1 cellular context compared by ENCODE assay signal in the genomic region with DNA sequence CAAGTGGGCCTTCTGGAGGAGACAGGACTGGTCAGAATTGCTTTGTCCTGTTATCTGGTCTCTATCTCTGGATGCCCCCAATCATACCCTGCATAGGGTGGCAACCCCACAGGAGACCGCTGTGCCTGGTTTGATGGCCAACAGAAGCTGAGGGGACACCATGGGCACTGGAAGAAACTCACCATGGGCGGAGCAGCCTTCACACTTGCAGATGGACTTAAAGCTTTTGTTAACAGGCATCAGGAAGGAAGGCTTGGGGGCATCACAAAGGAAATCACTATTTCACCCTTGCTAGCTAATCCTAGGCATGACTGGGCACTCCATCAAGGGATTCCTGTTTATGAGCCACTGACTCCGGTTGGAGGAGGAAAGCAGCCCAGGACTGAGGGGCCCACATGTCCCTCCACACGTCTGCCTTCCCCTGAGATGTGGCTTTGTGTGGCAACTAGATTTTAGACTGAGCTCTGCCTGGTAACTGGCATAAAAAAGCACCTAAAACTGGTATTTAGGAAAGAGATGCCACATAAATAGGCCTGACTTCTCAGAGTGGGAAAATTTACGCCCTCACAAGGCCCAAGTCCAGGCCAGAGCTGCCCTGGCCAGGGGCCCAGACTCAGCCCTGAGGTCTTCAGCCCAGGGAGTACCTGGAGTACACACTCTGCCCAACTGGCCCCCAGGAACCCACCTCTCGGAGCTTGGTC.
TF ChIP-seq lines count a peak whose summit lies in the region.

No MANE protein-coding gene starts in this region.

TF ChIP-seq in endothelial cell of umbilical vein, 7 proteins besides CTCF, POLR2A, EP300 and RAD21:
- TF ChIP-seq EZH2 (IDR thresholded peaks at IDR 0.05; ENCODE audit: borderline replicate concordance, low read depth, low read length, severe bottlenecking), result no peak
- no peak for TF ChIP-seq MYC (IDR thresholded peaks at IDR 0.05; ENCODE audit: low read depth, low read length)
- no peak for TF ChIP-seq JUN (IDR thresholded peaks at IDR 0.05; ENCODE audit: borderline replicate concordance, insufficient read depth, insufficient read length, low read depth)
- TF ChIP-seq FOS (IDR thresholded peaks at IDR 0.05; ENCODE audit: borderline replicate concordance, insufficient read depth, low read length), result no peak
- no peak for TF ChIP-seq POLR2AphosphoS5 (IDR thresholded peaks at IDR 0.05; ENCODE audit: insufficient read depth, low read depth, low read length)
- TF ChIP-seq GATA2 (IDR thresholded peaks at IDR 0.05; ENCODE audit: insufficient read depth, insufficient read length, low read depth, low read length), result no peak
- TF ChIP-seq, protein P1, sequence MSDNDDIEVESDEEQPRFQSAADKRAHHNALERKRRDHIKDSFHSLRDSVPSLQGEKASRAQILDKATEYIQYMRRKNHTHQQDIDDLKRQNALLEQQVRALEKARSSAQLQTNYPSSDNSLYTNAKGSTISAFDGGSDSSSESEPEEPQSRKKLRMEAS (IDR thresholded peaks at IDR 0.05; ENCODE audit: insufficient read depth, insufficient read length), result no peak
